ENCODE assay signal across 9 cellular contexts in the genomic region with DNA sequence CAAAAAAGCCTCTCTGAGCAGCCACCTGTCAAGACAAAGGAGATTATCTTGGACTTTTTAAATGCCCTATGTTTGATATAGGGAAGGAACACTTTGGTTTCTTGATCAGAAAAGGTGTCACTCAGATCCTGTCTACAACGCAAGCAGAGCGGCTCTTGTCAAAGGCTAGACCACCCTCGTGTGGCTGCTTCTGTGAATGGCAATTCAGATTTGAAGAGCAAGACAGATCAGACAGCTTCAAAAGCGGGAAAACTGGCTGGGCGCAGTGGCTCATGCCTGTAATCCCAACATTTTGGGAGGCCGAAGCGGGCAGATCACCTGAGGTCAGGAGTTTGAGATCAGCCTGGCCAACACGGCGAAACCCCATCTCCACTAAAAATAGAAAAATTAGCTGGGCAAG. TPM values are rescaled to one million over a fixed set of nuclear protein-coding genes. Genes with fewer than 3 reads are reported as not detected.
A peak's percentile ranks its signal among the peaks of the same experiment; 100 is the strongest.
DNase-seq lines count a peak whose midpoint lies in the region; ATAC-seq and TF ChIP-seq lines count a peak whose summit lies in the region.
"Had no signal": no experiment of that assay in that cellular context is flagged by ENCODE, and none has a peak within 500 bp of the region (broad histone marks: within the 10 kb centered on the region; RNA-seq: fewer than 3 reads in every experiment).

No MANE protein-coding gene starts in this region.

- in situ Hi-C loops in HAP-1 (cut with MboI; ENCODE audit: low sequenced_read_pairs) = loop anchor here (5.0 kb wide), 1 partner anchor 648 kb away; no protein-coding TSS in a partner anchor

- H3K4me2 ChIP-seq in smooth muscle cell = no peak overlapping the region

- no peak overlapping the region for H3K9ac ChIP-seq in smooth muscle cell (ENCODE audit: low read depth)

- no peaks in the 10 kb centered on the region for H3K79me2 ChIP-seq in smooth muscle cell (ENCODE audit: low read depth)

- whole genome bisulfite sequencing in right cardiac atrium = 26% methylated on average over 9 of the region's 9 CpGs
- 47% methylated on average over 9 of the region's 9 CpGs for WGBS in smooth muscle cell (ENCODE audit: low lambda C conversion rate)

- H4K20me1 ChIP-seq in smooth muscle cell (ENCODE audit: low read depth) = no peaks in the 10 kb centered on the region

- DNase-seq in DMS53 treated with DMSO at 0.1 percent for 48 hours (lab: John Stamatoyannopoulos, UW; ENCODE audit: unreplicated experiment) (peak; percentile 17), HAP-1 (ENCODE audit: low spot score in 2 of 2) (peak; percentile 60 to 74), NCI-H446 treated with DMSO at 0.1 percent for 48 hours (lab: John Stamatoyannopoulos, UW) (peak; percentile 24), amygdala (lab: John Stamatoyannopoulos, UW) (peak in 46 of 56 donors; percentile 3 to 82 (median 40)), right cardiac atrium (peak; percentile 64 to 88 (median 78)), smooth muscle cell (lab: John Stamatoyannopoulos, UW; ENCODE audit: unreplicated experiment) (no peak)
- DNase-seq: activated B cell treated with CpG ODN at 0.5 μM for 24 hours had no signal

- intact Hi-C loops in right cardiac atrium (cut with DNase I) = loop anchor here in 3 of 4 donors (2.0 to 10.0 kb wide), 5 partner anchors 96 to 643 kb away; partner anchors contain the start of gene SSTR4 (in 1 of the 3)

- H3K4me1 ChIP-seq in HAP-1 (no peaks in the 10 kb centered on the region), right cardiac atrium (ENCODE audit: control insufficient read depth, insufficient read depth, low read length) (no peaks in the 10 kb centered on the region), smooth muscle cell (ENCODE audit: low read depth) (no peaks in the 10 kb centered on the region)

- no peak overlapping the region for H2AFZ ChIP-seq in smooth muscle cell (ENCODE audit: low read depth)

- ATAC-seq in right cardiac atrium (peak; percentile 80 to 90), GM21737 (IDR thresholded peaks at IDR 0.05; ENCODE audit: unreplicated experiment) (no peak), HG03108 (IDR thresholded peaks at IDR 0.05; ENCODE audit: unreplicated experiment) (no peak)

- H3K36me3 ChIP-seq in HAP-1 (replicated peaks) (no peaks in the 10 kb centered on the region), smooth muscle cell (ENCODE audit: low read depth) (no peaks in the 10 kb centered on the region)

- TF ChIP-seq CTCF in smooth muscle cell (IDR thresholded peaks at IDR 0.05; ENCODE audit: borderline replicate concordance, insufficient read depth, poor library complexity, severe bottlenecking) = peak; percentile 81

- no peak overlapping the region for H3K27ac ChIP-seq in right cardiac atrium (ENCODE audit: low read length)
- no peak overlapping the region for H3K27ac ChIP-seq in smooth muscle cell (ENCODE audit: low read depth)

- no peaks in the 10 kb centered on the region for H3F3A ChIP-seq in smooth muscle cell (ENCODE audit: low read depth)

- no peak overlapping the region for H3K4me3 ChIP-seq in HAP-1
- no peak overlapping the region for H3K4me3 ChIP-seq in right cardiac atrium (ENCODE audit: low read length)
- no peak overlapping the region for H3K4me3 ChIP-seq in smooth muscle cell

- H3K9me3 ChIP-seq in HAP-1 (no peaks in the 10 kb centered on the region), right cardiac atrium (ENCODE audit: control insufficient read depth, low read length) (no peaks in the 10 kb centered on the region), smooth muscle cell (replicated peaks; ENCODE audit: low read depth) (no peaks in the 10 kb centered on the region)

- H3K27me3 ChIP-seq in HAP-1 (ENCODE audit: low read depth) (no peaks in the 10 kb centered on the region), right cardiac atrium (ENCODE audit: control insufficient read depth, insufficient read depth) (no peaks in the 10 kb centered on the region), smooth muscle cell (ENCODE audit: low read depth) (no peaks in the 10 kb centered on the region)

RNA-seq across cellular contexts. Expression of gene NXT1, which starts 10.1 kb away (rescaled TPM):
- 10 to 100 TPM in 1 of 4 donors, 1 to 10 TPM in 3; 7.4 to 16.9 (median 8.7) TPM for total RNA-seq in right cardiac atrium
- polyA plus RNA-seq in right cardiac atrium = 9.7 TPM
- 43.7 and 49.6 TPM in 2 replicates for total RNA-seq in smooth muscle cell
- polyA plus RNA-seq in smooth muscle cell = 45.3 and 46.1 TPM in 2 replicates

RNA-seq across cellular contexts. Expression of gene GZF1, which starts 21.5 kb away (rescaled TPM):
- total RNA-seq in right cardiac atrium (10 to 100 TPM; 19.1 to 24.8 (median 21.1) TPM), smooth muscle cell (13.7 and 17.3 TPM in 2 replicates)
- polyA plus RNA-seq in right cardiac atrium (10.4 TPM), smooth muscle cell (6.0 and 7.5 TPM in 2 replicates)

Comparison
In these comparisons a context has a peak if more than half of its experiments do, and no peak if none do; other contexts are left out.
1. ATAC-seq: peak in right cardiac atrium (2 of 2); none in GM21737 (single experiment) and HG03108 (single experiment).